ENCODE assay signal across 8 cellular contexts in the genomic region with DNA sequence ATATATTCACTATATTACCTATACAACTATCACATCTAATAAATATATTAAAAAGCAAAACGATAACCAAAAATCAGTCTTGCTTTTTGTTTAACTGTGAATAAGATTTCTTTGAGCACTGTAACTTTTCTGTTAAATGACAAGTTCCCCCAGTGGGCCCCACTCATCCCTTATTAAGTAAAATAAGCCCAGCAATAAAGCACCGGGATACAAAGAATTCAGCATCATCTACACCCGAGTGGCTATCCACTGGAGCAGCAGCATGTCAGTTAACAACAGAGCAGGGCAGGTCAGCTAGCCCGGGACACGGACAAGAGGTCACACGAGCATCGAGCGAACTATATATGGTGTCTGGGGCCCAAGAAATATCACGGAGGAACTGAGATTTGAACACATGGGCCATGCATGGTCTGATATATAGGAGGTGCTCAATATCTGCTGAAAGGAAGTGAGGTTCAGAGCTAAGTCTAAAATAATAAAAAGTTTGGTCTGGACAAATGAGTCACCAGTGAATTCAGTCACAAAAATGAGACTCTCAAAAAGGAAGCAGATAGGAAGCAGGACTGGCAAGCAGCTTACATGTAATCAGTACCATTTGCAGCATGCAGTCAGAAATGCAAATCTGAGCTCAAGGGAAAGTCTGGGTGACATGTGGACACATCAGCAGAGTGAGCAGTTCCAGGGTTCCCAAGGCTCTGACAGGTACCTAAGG. TPM values are rescaled to one million over a fixed set of nuclear protein-coding genes. Genes with fewer than 3 reads are reported as not detected.
DNase-seq lines count a peak whose midpoint lies in the region; ATAC-seq and TF ChIP-seq lines count a peak whose summit lies in the region.

No MANE protein-coding gene starts in this region.

- peaks cover under 1 to 29% (median 7%) of the 10 kb centered on the region in 4 donors for H3K36me3 ChIP-seq in upper lobe of left lung

- no peak for TF ChIP-seq EP300 in upper lobe of left lung (IDR thresholded peaks at IDR 0.05)

- H3K4me3 ChIP-seq in upper lobe of left lung, result no peak overlapping the region

- H3K4me1 Mint-ChIP-seq in natural killer cell treated with Interleukin-12 subunit alpha and Interleukin-12 subunit beta and Interleukin-15 and Interleukin-18, amount 100 ng/mL, for 72 hours (ENCODE audit: low read depth in 2 of 2), result peaks cover 38 to 43% of the 10 kb centered on the region in 2 donors

- no peaks in the 10 kb centered on the region for H3K27me3 ChIP-seq in upper lobe of left lung

- peak; percentile 10 to 55 for ATAC-seq in activated naive CD4-positive, alpha-beta T cell treated with anti-CD3 and anti-CD28 coated beads, Interleukin-2, amount 50 U/mL, for 72 hours
- ATAC-seq in HG02885 (IDR thresholded peaks at IDR 0.05; ENCODE audit: poor library complexity, unreplicated experiment) (peak; percentile 60), upper lobe of left lung (ENCODE audit: low FRiP score in 2 of 2) (no peak)
- ATAC-seq in natural killer cell treated with Interleukin-12 subunit alpha and Interleukin-12 subunit beta and Interleukin-15 and Interleukin-18, amount 100 ng/mL, for 72 hours, result no peak

- peaks cover 0 to 19% (median 15%) of the 10 kb centered on the region in 4 donors for H3K4me1 ChIP-seq in upper lobe of left lung

- peak overlapping the region; percentile 26 for H3K4me3 Mint-ChIP-seq in natural killer cell treated with Interleukin-12 subunit alpha and Interleukin-12 subunit beta and Interleukin-15 and Interleukin-18, amount 100 ng/mL, for 72 hours

- TF ChIP-seq CTCF in RWPE1 (conservative IDR thresholded peaks at IDR 0.05; ENCODE audit: low read depth) (no peak), upper lobe of left lung (IDR thresholded peaks at IDR 0.05) (no peak)

- H3K9me3 Mint-ChIP-seq in activated naive CD4-positive, alpha-beta T cell treated with anti-CD3 and anti-CD28 coated beads, Interleukin-2, amount 50 U/mL, for 72 hours, result no peaks in the 10 kb centered on the region
- no peaks in the 10 kb centered on the region for H3K9me3 Mint-ChIP-seq in natural killer cell treated with Interleukin-12 subunit alpha and Interleukin-12 subunit beta and Interleukin-15 and Interleukin-18, amount 100 ng/mL, for 72 hours

- 80 to 81% methylated on average over 9 of the region's 9 CpGs for WGBS in upper lobe of left lung, 2 donors

- no peak for DNase-seq in activated naive CD4-positive, alpha-beta T cell treated with anti-CD3 and anti-CD28 coated beads, Interleukin-2, amount 50 U/mL, for 72 hours (ENCODE audit: low spot score in 2 of 2)
- no peak for DNase-seq in activated naive CD4-positive, alpha-beta T cell treated with Interleukin-2 at 50 U/mL for 16 hours
- DNase-seq in RWPE1 (ENCODE audit: low spot score) (no peak), upper lobe of left lung (no peak), D341Med (ENCODE audit: low spot score) (no peak), NCI-H2081 treated with DMSO at 0.1 percent for 48 hours (lab: John Stamatoyannopoulos, UW) (no peak)
- DNase-seq in natural killer cell treated with Interleukin-12 subunit alpha and Interleukin-12 subunit beta and Interleukin-15 and Interleukin-18, amount 100 ng/mL, for 72 hours (ENCODE audit: low spot score), result no peak

- H3K27ac ChIP-seq in RWPE1 (peak overlapping the region; percentile 60), upper lobe of left lung (no peak overlapping the region)

- TF ChIP-seq POLR2A in upper lobe of left lung (IDR thresholded peaks at IDR 0.05), result no peak

- POLR2A ChIA-PET in RWPE1 (lab: Yijun Ruan, JAX; ENCODE audit: low non-redundant PET), result interaction anchor here (0.6 kb wide), 1 partner anchor 17 kb away, joined by 9 read pairs; no protein-coding TSS in a partner anchor

- peak overlapping the region; percentile 74 to 79 for H3K27ac Mint-ChIP-seq in activated naive CD4-positive, alpha-beta T cell treated with anti-CD3 and anti-CD28 coated beads, Interleukin-2, amount 50 U/mL, for 72 hours
- peak overlapping the region; percentile 9 to 54 for H3K27ac Mint-ChIP-seq in natural killer cell treated with Interleukin-12 subunit alpha and Interleukin-12 subunit beta and Interleukin-15 and Interleukin-18, amount 100 ng/mL, for 72 hours

- H3K27me3 Mint-ChIP-seq in natural killer cell treated with Interleukin-12 subunit alpha and Interleukin-12 subunit beta and Interleukin-15 and Interleukin-18, amount 100 ng/mL, for 72 hours, result no peaks in the 10 kb centered on the region

- H3K9me3 ChIP-seq in upper lobe of left lung, result no peaks in the 10 kb centered on the region

- CTCF ChIA-PET in RWPE1 (lab: Yijun Ruan, JAX), result no interaction called here

- H3K36me3 Mint-ChIP-seq in activated naive CD4-positive, alpha-beta T cell treated with anti-CD3 and anti-CD28 coated beads, Interleukin-2, amount 50 U/mL, for 72 hours, result peaks cover 9 to 34% of the 10 kb centered on the region in 2 donors
- H3K36me3 Mint-ChIP-seq in natural killer cell treated with Interleukin-12 subunit alpha and Interleukin-12 subunit beta and Interleukin-15 and Interleukin-18, amount 100 ng/mL, for 72 hours, result peaks cover 9% of the 10 kb centered on the region

RNA-seq across cellular contexts. Expression of gene ERCC6, which starts 4.1 kb away (rescaled TPM):
- 10 to 100 TPM; 31.7 to 36.2 TPM for total RNA-seq in activated naive CD4-positive, alpha-beta T cell treated with anti-CD3 and anti-CD28 coated beads, Interleukin-2, amount 50 U/mL, for 72 hours
- total RNA-seq in natural killer cell treated with Interleukin-12 subunit alpha and Interleukin-12 subunit beta and Interleukin-15 and Interleukin-18, amount 100 ng/mL, for 72 hours, result 10 to 100 TPM; 22.5 to 27.8 TPM
- 10 to 100 TPM in 5 of 6 donors, 1 to 10 TPM in 1; 8.4 to 30.4 (median 23.3) TPM for total RNA-seq in upper lobe of left lung

Comparison
In these comparisons a context has a peak if more than half of its experiments do, and no peak if none do; other contexts are left out.
1. ATAC-seq: peak in activated naive CD4-positive, alpha-beta T cell treated with anti-CD3 and anti-CD28 coated beads, Interleukin-2, amount 50 U/mL, for 72 hours (2 of 2) and HG02885 (single experiment); none in natural killer cell treated with Interleukin-12 subunit alpha and Interleukin-12 subunit beta and Interleukin-15 and Interleukin-18, amount 100 ng/mL, for 72 hours (0 of 2) and upper lobe of left lung (0 of 2).